18 cellular contexts compared by ENCODE assay signal in genomic region chr22:46679711-46680269, GRCh38. TPM values are rescaled to one million over a fixed set of nuclear protein-coding genes. Genes with fewer than 3 reads are reported as not detected.
A peak's percentile ranks its signal among the peaks of the same experiment; 100 is the strongest.
DNase-seq lines count a peak whose midpoint lies in the region; ATAC-seq, FAIRE-seq and TF ChIP-seq lines count a peak whose summit lies in the region.
"Had no signal": no experiment of that assay in that cellular context is flagged by ENCODE, and none has a peak within 500 bp of the region (broad histone marks: within the 10 kb centered on the region; RNA-seq: fewer than 3 reads in every experiment).

No MANE protein-coding gene starts in this region.

- H3K4me1 ChIP-seq in K562 (replicated peaks in 1 of 2; ENCODE audit: control insufficient read depth in 2 of 2, insufficient read depth in 2 of 2, low read length in 2 of 2), result peaks cover 0 to 4% of the 10 kb centered on the region in 2 experiments; a peak in 2 of 5 replicates
- H3K4me1 ChIP-seq in HepG2 (ENCODE audit: insufficient read depth, low read length), result no peaks in the 10 kb centered on the region
- H3K4me1 ChIP-seq in neural progenitor cell, result no peaks in the 10 kb centered on the region

- TF ChIP-seq RAD21 in K562 (CRISPR knock-in tag; conservative IDR thresholded peaks at IDR 0.05 in 1 of 2, IDR thresholded peaks at IDR 0.05 in 1 of 2), result no peak
- TF ChIP-seq RAD21 in HepG2 (CRISPR knock-in tag; IDR thresholded peaks at IDR 0.05), result no peak

- no peaks in the 10 kb centered on the region for H3K4me1 Mint-ChIP-seq in neural progenitor cell

- no peaks in the 10 kb centered on the region for H3K36me3 Mint-ChIP-seq in neural progenitor cell

- FAIRE-seq in K562 (lab: Jason Lieb, UNC), result no peak
- FAIRE-seq in HepG2 (lab: Jason Lieb, UNC), result no peak
- FAIRE-seq: G401.6 had no signal

- H3K27ac ChIP-seq in AG04450 (ENCODE audit: low read depth, low read length) (peak overlapping the region; percentile 52), K562 (ENCODE audit: extremely low read depth, low read depth, low read length) (no peak overlapping the region), HepG2 (ENCODE audit: extremely low read length, insufficient read depth, low read length) (no peak overlapping the region), neural progenitor cell (no peak overlapping the region)

- intact Hi-C loops in K562 (cut with micrococcal nuclease), result loop anchor here (10.0 kb wide), 1 partner anchor 115 kb away; no protein-coding TSS in a partner anchor
- intact Hi-C loops in HepG2 (cut with micrococcal nuclease; ENCODE audit: unreplicated experiment), result no loop called here

- no peak overlapping the region for H3K27ac Mint-ChIP-seq in neural progenitor cell
- H3K27ac Mint-ChIP-seq: CD14-positive monocyte, H9 had no signal

- H3K4me2 ChIP-seq in K562 (ENCODE audit: insufficient read depth, low read length), result no peak overlapping the region
- H3K4me2 ChIP-seq in HepG2 (ENCODE audit: low read depth, low read length), result no peak overlapping the region
- H3K4me2 ChIP-seq in neural progenitor cell, result no peak overlapping the region

- CTCF ChIA-PET in AG04450 (lab: Charles Lee) (interaction anchor here (0.6 kb wide), 1 partner anchor 607 kb away, joined by 5 read pairs; no protein-coding TSS in a partner anchor), K562 (lab: Yijun Ruan, JAX; ENCODE audit: low intra/inter-chr PET ratio) (no interaction called here), HepG2 (lab: Yijun Ruan, JAX; ENCODE audit: low intra/inter-chr PET ratio, low total read pairs) (no interaction called here)

- in situ Hi-C loops in K562 (cut with MboI), result loop anchor here (10.0 kb wide), 1 partner anchor 115 kb away; no protein-coding TSS in a partner anchor
- in situ Hi-C loops in HepG2 (cut with HindIII; ENCODE audit: extremely low pct_ligation_motif_present, low pct_unique_long_range_greater_than_20kb), result no loop called here

- peaks cover 4% of the 10 kb centered on the region; the same call in 1 of the 2 replicates for H3K9me3 ChIP-seq in AG04450 (ENCODE audit: control insufficient read depth, insufficient read depth, low read length)
- H3K9me3 ChIP-seq in K562 (replicated peaks; ENCODE audit: control insufficient read depth, insufficient read depth, low read depth, low read length), result no peaks in the 10 kb centered on the region
- H3K9me3 ChIP-seq in HepG2 (ENCODE audit: low read length), result no peaks in the 10 kb centered on the region
- no peaks in the 10 kb centered on the region for H3K9me3 ChIP-seq in neural progenitor cell (ENCODE audit: low read depth)

- H3K36me3 ChIP-seq in K562 (ENCODE audit: control insufficient read depth, insufficient read depth, low read length), result peaks cover 17% of the 10 kb centered on the region; the same call in 1 of the 3 replicates
- H3K36me3 ChIP-seq in HepG2 (replicated peaks in 1 of 2; ENCODE audit: control insufficient read depth in 1 of 2, insufficient read depth in 2 of 2, low read length in 2 of 2), result peaks cover 2% of the 10 kb centered on the region in 2 experiments; a peak in 1 of 5 replicates
- H3K36me3 ChIP-seq in neural progenitor cell, result no peaks in the 10 kb centered on the region

- ATAC-seq in K562 (no peak), HepG2 (no peak)

- no peaks in the 10 kb centered on the region for H3K79me2 ChIP-seq in K562 (ENCODE audit: control insufficient read depth, insufficient read depth, low read length)
- no peaks in the 10 kb centered on the region for H3K79me2 ChIP-seq in HepG2 (ENCODE audit: insufficient read depth, low read length)
- H3K79me2 ChIP-seq in neural progenitor cell (ENCODE audit: low read depth), result no peaks in the 10 kb centered on the region

- no peak for DNase-seq in AG04450 (ENCODE audit: low read depth, low spot score)
- peak; percentile 64 for DNase-seq in GM03348 (ENCODE audit: low spot score)
- no peak for DNase-seq in K562 (ENCODE audit: extremely low read depth in 1 of 4, low spot score in 3 of 4)
- no peak for DNase-seq in HepG2 (ENCODE audit: low spot score)
- no peak for DNase-seq in NCI-H82 (lab: John Stamatoyannopoulos, UW)
- DNase-seq in DMS53 (lab: John Stamatoyannopoulos, UW), result no peak
- no peak for DNase-seq in neural progenitor cell (ENCODE audit: low spot score)
- no peak for DNase-seq in NCI-H1092 treated with DMSO at 0.1 percent for 48 hours (lab: John Stamatoyannopoulos, UW)
- DNase-seq: H9, NCI-H1105 treated with DMSO at 0.1 percent for 48 hours, NCI-H1694, NCI-H2081 treated with DMSO at 0.1 percent for 48 hours, NCI-H510A, NCI-H748 treated with DMSO at 0.1 percent for 48 hours, OCI-M1, SHP77 had no signal

- TF ChIP-seq CTCF in AG04450 (IDR thresholded peaks at IDR 0.05; ENCODE audit: low read depth, low read length) (no peak), K562 (IDR thresholded peaks at IDR 0.05 in 2 of 3, conservative IDR thresholded peaks at IDR 0.05 in 1 of 3; ENCODE audit: insufficient read depth in 2 of 3, low read depth in 1 of 3, low read length in 3 of 3) (no peak), HepG2 (CRISPR knock-in tag; IDR thresholded peaks at IDR 0.05) (no peak), neural progenitor cell (IDR thresholded peaks at IDR 0.05) (no peak)

- BruUV-seq in K562 (replicated peaks; lab: Mats Ljungman, UMichigan) (no TSS peak), HepG2 (replicated peaks; lab: Mats Ljungman, UMichigan) (no TSS peak)

- H3K9me1 ChIP-seq in K562 (ENCODE audit: control insufficient read depth, insufficient read depth, low read length), result no peaks in the 10 kb centered on the region

- H3K9me3 Mint-ChIP-seq in neural progenitor cell, result no peaks in the 10 kb centered on the region
- H3K9me3 Mint-ChIP-seq: H9 had no signal

- H4K20me1 ChIP-seq in K562 (replicated peaks; ENCODE audit: control insufficient read depth, insufficient read depth, low read length) (no peaks in the 10 kb centered on the region; the same call in 1 of the 2 replicates), HepG2 (ENCODE audit: insufficient read depth, low read length) (no peaks in the 10 kb centered on the region), neural progenitor cell (ENCODE audit: low read depth) (no peaks in the 10 kb centered on the region)

- H2AFZ ChIP-seq in K562 (ENCODE audit: low read depth, low read length) (no peak overlapping the region), HepG2 (ENCODE audit: low read length) (no peak overlapping the region), neural progenitor cell (replicated peaks) (no peak overlapping the region)

- H3K27me3 ChIP-seq in AG04450 (ENCODE audit: control insufficient read depth, insufficient read depth, low read length) (no peaks in the 10 kb centered on the region), K562 (ENCODE audit: control insufficient read depth in 2 of 2, insufficient read depth in 2 of 2, low read length in 2 of 2) (no peaks in the 10 kb centered on the region), HepG2 (ENCODE audit: control insufficient read depth in 1 of 2, insufficient read depth in 2 of 2, low read length in 2 of 2) (no peaks in the 10 kb centered on the region), neural progenitor cell (no peaks in the 10 kb centered on the region)

- POLR2A ChIA-PET in AG04450 (lab: Yijun Ruan, JAX), result no interaction called here
- POLR2A ChIA-PET in K562 (lab: Yijun Ruan, JAX), result no interaction called here
- POLR2A ChIA-PET in HepG2 (lab: Yijun Ruan, JAX), result no interaction called here

- H3K9ac ChIP-seq in K562 (ENCODE audit: insufficient read depth in 1 of 2, low read depth in 2 of 2, low read length in 2 of 2) (no peak overlapping the region), HepG2 (ENCODE audit: insufficient read depth, low read depth, low read length) (no peak overlapping the region), neural progenitor cell (no peak overlapping the region)

- TF ChIP-seq EP300 in K562 (IDR thresholded peaks at IDR 0.05; ENCODE audit: low read length) (no peak), HepG2 (IDR thresholded peaks at IDR 0.05; ENCODE audit: low read depth in 2 of 2, low read length in 2 of 2) (no peak), HepG2 (CRISPR knock-in tag; IDR thresholded peaks at IDR 0.05; ENCODE audit: borderline replicate concordance) (no peak)

- peaks cover 6% of the 10 kb centered on the region for H3K27me3 Mint-ChIP-seq in neural progenitor cell (ENCODE audit: insufficient read depth, low read depth)

- WGBS in K562 (ENCODE audit: insufficient coverage, low coverage, missing lambda C conversion rate), result 92% methylated on average over 12 of the region's 16 CpGs
- 96% methylated on average over 16 of the region's 16 CpGs for WGBS in HepG2 (ENCODE audit: low lambda C conversion rate)

- H3K4me3 ChIP-seq in AG04450 (ENCODE audit: low read depth, low read length) (no peak overlapping the region), K562 (no peak overlapping the region), HepG2 (replicated peaks in 1 of 3; ENCODE audit: insufficient read depth in 1 of 3, low read depth in 2 of 3, low read length in 3 of 3) (no peak overlapping the region), neural progenitor cell (no peak overlapping the region)

- no peaks in the 10 kb centered on the region for H3F3A ChIP-seq in neural progenitor cell (ENCODE audit: low read depth)

- TF ChIP-seq POLR2A in K562 (conservative IDR thresholded peaks at IDR 0.05) (no peak), HepG2 (IDR thresholded peaks at IDR 0.05; ENCODE audit: insufficient read depth in 1 of 2, low read depth in 2 of 2, low read length in 2 of 2) (no peak)

- no peak overlapping the region for H3K4me3 Mint-ChIP-seq in neural progenitor cell
- H3K4me3 Mint-ChIP-seq: CD14-positive monocyte, H9 had no signal

RNA-seq across cellular contexts. Expression of gene CERK, which starts 58.3 kb away (rescaled TPM):
- 29.0 and 32.9 TPM in 2 replicates for polyA plus RNA-seq in AG04450 (2011; rRNA removed)
- 45.7 and 51.1 TPM in 2 replicates for polyA minus RNA-seq in AG04450 (2011; rRNA and poly(A)+ RNA removed)
- total RNA-seq in K562 (2011; cell fraction: chromatin; rRNA removed; ENCODE audit: low replicate concordance), result 19.9 and 29.6 TPM in 2 replicates
- 16.8 and 18.6 TPM in 2 replicates for total RNA-seq in K562 (2011; cell fraction: nucleolus; rRNA removed)
- total RNA-seq in K562 (2011; cell fraction: nucleoplasm; rRNA removed), result 22.0 and 23.9 TPM in 2 replicates
- total RNA-seq in K562 (2014; rRNA removed), result 10.7 and 12.2 TPM in 2 replicates
- total RNA-seq in K562 (2014; rRNA removed; fragmentation: Illumina TruSeq; extraction: Trizol), result 7.3 and 8.0 TPM in 2 replicates
- total RNA-seq in K562 (2015; rRNA removed; fragmentation: Illumina TruSeq; extraction: Trizol), result 14.5 and 14.9 TPM in 2 replicates
- 9.9 and 12.5 TPM in 2 replicates for total RNA-seq in K562 (2021)
- 11.8 and 12.7 TPM in 2 replicates for polyA plus RNA-seq in K562 (2011; rRNA removed)
- polyA plus RNA-seq in K562 (2011; cell fraction: cytosol; rRNA removed), result 10.9 and 13.7 TPM in 2 replicates
- 9.6 and 10.3 TPM in 2 replicates for polyA plus RNA-seq in K562 (2011; cell fraction: nucleus; rRNA removed)
- polyA plus RNA-seq in K562 (2012), result 10.9 and 13.1 TPM in 2 replicates
- 8.0 and 8.7 TPM in 2 replicates for polyA plus RNA-seq in K562 (2014; fragmentation: Illumina TruSeq; extraction: Trizol)
- 1 to 10 TPM; 1.1 to 1.3 TPM for polyA plus RNA-seq in K562 (2014; fragmentation: Nextera tagmentation; extraction: Ambion mirVana)
- polyA plus RNA-seq in K562 (2014; rRNA removed), result 8.3 and 8.6 TPM in 2 replicates
- 13.6 and 15.8 TPM in 2 replicates for polyA minus RNA-seq in K562 (2011; rRNA and poly(A)+ RNA removed)
- 9.7 and 12.5 TPM in 2 replicates for polyA minus RNA-seq in K562 (2011; cell fraction: cytosol; rRNA and poly(A)+ RNA removed)
- 6.2 and 12.6 TPM in 2 replicates for polyA minus RNA-seq in K562 (2011; cell fraction: nucleus; rRNA and poly(A)+ RNA removed)
- 40.3 and 41.8 TPM in 2 replicates for total RNA-seq in HepG2 (2016; rRNA removed; fragmentation: Illumina TruSeq; extraction: Trizol)
- total RNA-seq in HepG2 (2016; cell fraction: cytosol; rRNA removed; fragmentation: Illumina TruSeq; extraction: Trizol; ENCODE audit: low read depth), result 33.8 and 34.8 TPM in 2 replicates
- 36.2 and 38.6 TPM in 2 replicates for total RNA-seq in HepG2 (2016; cell fraction: insoluble cytoplasmic fraction; rRNA removed; fragmentation: Illumina TruSeq; extraction: Trizol)
- 63.0 and 65.4 TPM in 2 replicates for total RNA-seq in HepG2 (2016; cell fraction: membrane; rRNA removed; fragmentation: Illumina TruSeq; extraction: Trizol)
- total RNA-seq in HepG2 (2016; cell fraction: nucleus; rRNA removed; fragmentation: Illumina TruSeq; extraction: Trizol), result 26.0 and 34.7 TPM in 2 replicates
- polyA plus RNA-seq in HepG2 (2011; rRNA removed), result 41.9 and 49.5 TPM in 2 replicates
- 38.6 and 42.2 TPM in 2 replicates for polyA plus RNA-seq in HepG2 (2011; cell fraction: cytosol; rRNA removed)
- 42.7 and 45.1 TPM in 2 replicates for polyA plus RNA-seq in HepG2 (2011; cell fraction: nucleus; rRNA removed)
- 38.6 and 44.4 TPM in 2 replicates for polyA plus RNA-seq in HepG2 (2012)
- polyA plus RNA-seq in HepG2 (2016; cell fraction: cytosol; fragmentation: Illumina TruSeq; extraction: Trizol; ENCODE audit: low read depth), result 31.4 and 34.6 TPM in 2 replicates
- polyA plus RNA-seq in HepG2 (2016; cell fraction: insoluble cytoplasmic fraction; fragmentation: Illumina TruSeq; extraction: Trizol; ENCODE audit: low read depth), result 32.4 and 37.2 TPM in 2 replicates
- polyA plus RNA-seq in HepG2 (2016; cell fraction: membrane; fragmentation: Illumina TruSeq; extraction: Trizol; ENCODE audit: low read depth), result 47.9 and 48.5 TPM in 2 replicates
- polyA plus RNA-seq in HepG2 (2016; cell fraction: nucleus; fragmentation: Illumina TruSeq; extraction: Trizol; ENCODE audit: insufficient read depth, low read depth), result 42.2 and 46.3 TPM in 2 replicates
- polyA minus RNA-seq in HepG2 (2011; rRNA and poly(A)+ RNA removed; ENCODE audit: low replicate concordance), result 29.1 and 59.9 TPM in 2 replicates
- polyA minus RNA-seq in HepG2 (2011; cell fraction: cytosol; rRNA and poly(A)+ RNA removed), result 26.6 and 33.8 TPM in 2 replicates
- 39.4 and 41.5 TPM in 2 replicates for polyA minus RNA-seq in HepG2 (2011; cell fraction: nucleus; rRNA and poly(A)+ RNA removed)
- 53.6 and 80.6 TPM in 2 replicates for total RNA-seq in neural progenitor cell (ENCODE audit: low replicate concordance)

RNA-seq across cellular contexts. Expression of gene GRAMD4, which starts 59.6 kb away (rescaled TPM):
- polyA plus RNA-seq in AG04450 (2011; rRNA removed) (7.5 and 8.2 TPM in 2 replicates), K562 (2011; rRNA removed) (31.9 and 35.5 TPM in 2 replicates), K562 (2014; fragmentation: Illumina TruSeq; extraction: Trizol) (13.7 and 15.3 TPM in 2 replicates), K562 (2014; fragmentation: Nextera tagmentation; extraction: Ambion mirVana) (under 1 TPM; 0.18 to 0.28 TPM), K562 (2014; rRNA removed) (31.5 and 37.3 TPM in 2 replicates), HepG2 (2011; rRNA removed) (15.2 and 16.8 TPM in 2 replicates)
- polyA minus RNA-seq in AG04450 (2011; rRNA and poly(A)+ RNA removed), result 17.2 and 22.4 TPM in 2 replicates
- 92.4 and 123 TPM in 2 replicates for total RNA-seq in K562 (2011; cell fraction: chromatin; rRNA removed; ENCODE audit: low replicate concordance)
- 64.0 and 80.4 TPM in 2 replicates for total RNA-seq in K562 (2011; cell fraction: nucleolus; rRNA removed)
- 41.7 and 59.0 TPM in 2 replicates for total RNA-seq in K562 (2011; cell fraction: nucleoplasm; rRNA removed)
- total RNA-seq in K562 (2014; rRNA removed) (44.8 and 52.4 TPM in 2 replicates), K562 (2014; rRNA removed; fragmentation: Illumina TruSeq; extraction: Trizol) (13.6 and 14.1 TPM in 2 replicates), K562 (2015; rRNA removed; fragmentation: Illumina TruSeq; extraction: Trizol) (16.0 and 18.6 TPM in 2 replicates), K562 (2021) (44.0 and 45.4 TPM in 2 replicates), HepG2 (2016; rRNA removed; fragmentation: Illumina TruSeq; extraction: Trizol) (12.9 and 15.7 TPM in 2 replicates), neural progenitor cell (ENCODE audit: low replicate concordance) (30.2 and 32.2 TPM in 2 replicates)
- 14.5 and 32.1 TPM in 2 replicates for polyA plus RNA-seq in K562 (2011; cell fraction: cytosol; rRNA removed)
- 70.0 and 77.3 TPM in 2 replicates for polyA plus RNA-seq in K562 (2011; cell fraction: nucleus; rRNA removed)
- polyA plus RNA-seq in K562 (2012), result 17.3 and 43.4 TPM in 2 replicates
- polyA minus RNA-seq in K562 (2011; rRNA and poly(A)+ RNA removed), result 34.2 and 53.1 TPM in 2 replicates
- polyA minus RNA-seq in K562 (2011; cell fraction: cytosol; rRNA and poly(A)+ RNA removed), result 20.3 and 27.3 TPM in 2 replicates
- 21.4 and 52.2 TPM in 2 replicates for polyA minus RNA-seq in K562 (2011; cell fraction: nucleus; rRNA and poly(A)+ RNA removed)
- total RNA-seq in HepG2 (2016; cell fraction: cytosol; rRNA removed; fragmentation: Illumina TruSeq; extraction: Trizol; ENCODE audit: low read depth), result 14.1 and 16.3 TPM in 2 replicates
- total RNA-seq in HepG2 (2016; cell fraction: insoluble cytoplasmic fraction; rRNA removed; fragmentation: Illumina TruSeq; extraction: Trizol), result 6.4 and 16.5 TPM in 2 replicates
- total RNA-seq in HepG2 (2016; cell fraction: membrane; rRNA removed; fragmentation: Illumina TruSeq; extraction: Trizol), result 12.4 and 12.8 TPM in 2 replicates
- 23.1 and 33.6 TPM in 2 replicates for total RNA-seq in HepG2 (2016; cell fraction: nucleus; rRNA removed; fragmentation: Illumina TruSeq; extraction: Trizol)
- polyA plus RNA-seq in HepG2 (2011; cell fraction: cytosol; rRNA removed), result 9.6 and 13.3 TPM in 2 replicates
- 31.6 and 32.7 TPM in 2 replicates for polyA plus RNA-seq in HepG2 (2011; cell fraction: nucleus; rRNA removed)
- 11.1 and 12.7 TPM in 2 replicates for polyA plus RNA-seq in HepG2 (2012)
- polyA plus RNA-seq in HepG2 (2016; cell fraction: cytosol; fragmentation: Illumina TruSeq; extraction: Trizol; ENCODE audit: low read depth), result 2.2 and 2.8 TPM in 2 replicates
- 5.3 and 6.3 TPM in 2 replicates for polyA plus RNA-seq in HepG2 (2016; cell fraction: insoluble cytoplasmic fraction; fragmentation: Illumina TruSeq; extraction: Trizol; ENCODE audit: low read depth)
- polyA plus RNA-seq in HepG2 (2016; cell fraction: membrane; fragmentation: Illumina TruSeq; extraction: Trizol; ENCODE audit: low read depth), result 4.4 and 6.1 TPM in 2 replicates
- 20.4 and 22.4 TPM in 2 replicates for polyA plus RNA-seq in HepG2 (2016; cell fraction: nucleus; fragmentation: Illumina TruSeq; extraction: Trizol; ENCODE audit: insufficient read depth, low read depth)
- polyA minus RNA-seq in HepG2 (2011; rRNA and poly(A)+ RNA removed; ENCODE audit: low replicate concordance), result 27.9 and 38.7 TPM in 2 replicates
- 10.0 and 13.9 TPM in 2 replicates for polyA minus RNA-seq in HepG2 (2011; cell fraction: cytosol; rRNA and poly(A)+ RNA removed)
- 18.5 and 30.2 TPM in 2 replicates for polyA minus RNA-seq in HepG2 (2011; cell fraction: nucleus; rRNA and poly(A)+ RNA removed)
